Comparison of ENCODE assay signal across 1 cellular context in the genomic region with DNA sequence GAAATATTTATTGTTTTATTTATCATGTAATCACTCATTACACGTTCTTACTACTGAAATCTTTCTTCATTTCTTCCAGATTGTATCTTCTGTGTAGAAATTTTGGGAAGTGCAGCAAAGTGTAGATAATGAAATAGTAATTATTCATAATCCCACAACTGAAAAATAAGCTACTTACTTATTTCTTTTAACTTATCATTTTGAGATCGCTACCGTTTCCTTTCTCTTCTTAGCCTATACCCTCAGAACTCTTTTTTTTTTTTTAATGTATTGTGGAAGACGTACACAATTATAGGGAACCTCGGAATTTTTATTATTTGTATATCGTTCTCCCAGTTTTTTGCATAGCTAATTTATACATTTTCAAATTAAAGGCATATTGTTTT.
TF ChIP-seq lines count a peak whose summit lies in the region.

No MANE protein-coding gene starts in this region.

TF ChIP-seq in H1, 55 proteins besides CTCF, POLR2A, EP300 and RAD21:
- TF ChIP-seq, protein P1, sequence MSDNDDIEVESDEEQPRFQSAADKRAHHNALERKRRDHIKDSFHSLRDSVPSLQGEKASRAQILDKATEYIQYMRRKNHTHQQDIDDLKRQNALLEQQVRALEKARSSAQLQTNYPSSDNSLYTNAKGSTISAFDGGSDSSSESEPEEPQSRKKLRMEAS (IDR thresholded peaks at IDR 0.05), result no peak
- no peak for TF ChIP-seq CBX5 (IDR thresholded peaks at IDR 0.05; ENCODE audit: low read depth, low read length)
- TF ChIP-seq, protein P2, sequence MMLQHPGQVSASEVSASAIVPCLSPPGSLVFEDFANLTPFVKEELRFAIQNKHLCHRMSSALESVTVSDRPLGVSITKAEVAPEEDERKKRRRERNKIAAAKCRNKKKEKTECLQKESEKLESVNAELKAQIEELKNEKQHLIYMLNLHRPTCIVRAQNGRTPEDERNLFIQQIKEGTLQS (IDR thresholded peaks at IDR 0.05; ENCODE audit: insufficient read depth, low read depth, low read length), result no peak
- TF ChIP-seq KDM4A (IDR thresholded peaks at IDR 0.05; ENCODE audit: low read depth, low read length, severe bottlenecking), result no peak
- TF ChIP-seq GTF2F1 (IDR thresholded peaks at IDR 0.05; ENCODE audit: borderline replicate concordance, low read depth, low read length), result no peak
- TF ChIP-seq SIRT6 (IDR thresholded peaks at IDR 0.05; ENCODE audit: low read length), result no peak
- no peak for TF ChIP-seq BRCA1 (IDR thresholded peaks at IDR 0.05; ENCODE audit: low read depth, low read length)
- TF ChIP-seq BACH1 (IDR thresholded peaks at IDR 0.05; ENCODE audit: low read length), result no peak
- no peak for TF ChIP-seq RNF2 (IDR thresholded peaks at IDR 0.05; ENCODE audit: borderline replicate concordance, low read depth, low read length, missing control alignments, poor library complexity, severe bottlenecking)
- TF ChIP-seq EZH2 (IDR thresholded peaks at IDR 0.05; ENCODE audit: low read depth, low read length, severe bottlenecking), result no peak
- TF ChIP-seq JUN (IDR thresholded peaks at IDR 0.05; ENCODE audit: low read depth, low read length), result no peak
